ENCODE assay signal across 8 cellular contexts in the genomic region with DNA sequence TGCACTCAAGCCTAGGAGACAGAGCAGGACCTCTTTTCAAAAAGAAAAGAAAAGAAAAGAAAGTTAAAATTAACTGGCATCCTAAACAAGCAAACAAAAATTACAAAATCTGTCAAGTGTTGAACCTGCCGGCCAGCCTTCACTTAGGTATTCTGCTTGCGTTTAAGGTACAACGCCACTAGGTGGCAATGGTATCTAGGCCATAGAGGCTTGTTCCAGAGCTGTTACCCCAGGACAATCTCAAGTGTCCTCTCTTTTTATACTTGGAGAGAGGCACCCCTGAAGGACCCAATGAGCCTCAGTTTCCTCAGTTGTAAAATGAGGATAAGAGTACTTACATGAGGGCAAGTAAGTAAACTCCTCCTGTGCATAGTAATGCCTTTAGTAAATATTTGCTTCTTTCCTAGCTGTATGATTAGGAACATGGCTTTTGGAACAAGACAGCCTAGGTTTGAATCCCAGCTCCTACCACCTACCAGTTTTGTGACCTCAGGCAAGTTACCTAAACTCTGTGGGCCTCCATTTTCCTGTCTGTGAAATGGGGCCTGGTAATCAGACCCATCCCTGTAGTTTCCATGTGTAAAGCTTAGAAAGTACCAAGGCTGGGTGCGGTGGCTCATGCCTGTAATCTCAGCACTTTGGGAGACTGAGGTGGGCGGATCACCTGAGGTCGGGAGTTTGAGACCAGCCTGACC. TPM values are rescaled to one million over a fixed set of nuclear protein-coding genes. Genes with fewer than 3 reads are reported as not detected.
A peak's percentile ranks its signal among the peaks of the same experiment; 100 is the strongest.
DNase-seq lines count a peak whose midpoint lies in the region; ATAC-seq and TF ChIP-seq lines count a peak whose summit lies in the region.

No MANE protein-coding gene starts in this region.

- WGBS in spleen, 5 donors: 41 to 55% (median 47%) methylated on average over 6 of the region's 6 CpGs

- peaks cover under 1% of the 10 kb centered on the region for H3K4me1 ChIP-seq in cardiac muscle cell (ENCODE audit: low read depth)
- peaks cover 0 to 2% (median under 1%) of the 10 kb centered on the region in 6 donors for H3K4me1 ChIP-seq in spleen

- H3K27me3 ChIP-seq in HL-60 (ENCODE audit: insufficient read depth, poor library complexity, severe bottlenecking) (peaks cover 5% of the 10 kb centered on the region), cardiac muscle cell (no peaks in the 10 kb centered on the region), spleen (replicated peaks in 1 of 7) (peaks cover 0 to 25% (median 9%) of the 10 kb centered on the region in 7 donors)

- DNase-seq in COLO668 (lab: John Stamatoyannopoulos, UW; ENCODE audit: unreplicated experiment) (peak; percentile 5), HL-60 (ENCODE audit: low read depth in 1 of 2, low spot score in 1 of 2) (peak; percentile 50 to 62), RPMI7951 (ENCODE audit: low read depth) (peak; percentile 25), cardiac muscle cell (ENCODE audit: low read depth in 1 of 2, low spot score in 1 of 2) (peak; percentile 67 to 69), spleen (peak; percentile 33)
- DNase-seq in activated effector memory CD4-positive, alpha-beta T cell treated with anti-CD3 and anti-CD28 coated beads, Interleukin-2, amount 50 U/mL, for 16 hours: peak; percentile 70

- H3K4me3 ChIP-seq in HL-60 (replicated peaks; ENCODE audit: insufficient read depth, low read length) (no peak overlapping the region), cardiac muscle cell (no peak overlapping the region), spleen (no peak overlapping the region)

- TF ChIP-seq CTCF in HL-60 (IDR thresholded peaks at IDR 0.05; ENCODE audit: insufficient read depth, low read length): peak; percentile 75
- TF ChIP-seq CTCF in cardiac muscle cell (IDR thresholded peaks at IDR 0.05; ENCODE audit: low read depth, low read length): peak; percentile 68
- TF ChIP-seq CTCF in spleen (IDR thresholded peaks at IDR 0.05 in 8 of 11, conservative IDR thresholded peaks at IDR 0.05 in 3 of 11): peak; percentile 47 to 80 (median 64)

- no peak for TF ChIP-seq POLR2A in spleen (IDR thresholded peaks at IDR 0.05)

- no peaks in the 10 kb centered on the region for H3K9me3 ChIP-seq in cardiac muscle cell (ENCODE audit: low read depth)
- no peaks in the 10 kb centered on the region for H3K9me3 ChIP-seq in spleen

- H3K36me3 ChIP-seq in cardiac muscle cell (no peaks in the 10 kb centered on the region), spleen (no peaks in the 10 kb centered on the region)

- H3K27ac ChIP-seq in HL-60 (replicated peaks) (no peak overlapping the region), cardiac muscle cell (no peak overlapping the region), spleen (no peak overlapping the region)

- intact Hi-C loops in spleen (cut with DNase I; ENCODE audit: low total_unique reads): loop anchor here (10.0 kb wide), 1 partner anchor 125 kb away; no protein-coding TSS in a partner anchor

- ATAC-seq in HG03039 (IDR thresholded peaks at IDR 0.05; ENCODE audit: unreplicated experiment) (no peak), GM19328 (IDR thresholded peaks at IDR 0.05; ENCODE audit: unreplicated experiment) (no peak)

RNA-seq across cellular contexts. Expression of gene PACSIN1, which starts 5.8 kb away (rescaled TPM):
- total RNA-seq in RPMI7951 (2014; rRNA removed; shearing (Covaris generic)): not detected in 2 replicates
- total RNA-seq in cardiac muscle cell (12.5 and 20.3 TPM in 2 replicates), spleen (1 to 10 TPM in 6 of 7 donors, under 1 TPM in 1; 0.66 to 1.9 (median 1.3) TPM)
- polyA plus RNA-seq in cardiac muscle cell (12.1 and 12.6 TPM in 2 replicates), spleen (1 to 10 TPM in 1 of 3 donors, under 1 TPM in 2; 0.67 to 2.8 (median 0.86) TPM)

RNA-seq across cellular contexts. Expression of gene RPS10, which starts 34.2 kb away (rescaled TPM):
- total RNA-seq in RPMI7951 (2014; rRNA removed; shearing (Covaris generic)): 3,560 and 4,532 TPM in 2 replicates
- total RNA-seq in cardiac muscle cell (1,764 and 2,367 TPM in 2 replicates), spleen (1,000 to 10,000 TPM; 1,033 to 2,189 (median 1,131) TPM)
- polyA plus RNA-seq in cardiac muscle cell (558 and 632 TPM in 2 replicates), spleen (1,000 to 10,000 TPM; 3,993 to 4,934 (median 4,074) TPM)

Comparison
In these comparisons a context has a peak if more than half of its experiments do, and no peak if none do; other contexts are left out.
1. DNase-seq: peak in every context shown above with its lines; median percentile 70 in activated effector memory CD4-positive, alpha-beta T cell treated with anti-CD3 and anti-CD28 coated beads, Interleukin-2, amount 50 U/mL, for 16 hours; 68 in cardiac muscle cell; 56 in HL-60; 33 in spleen; 25 in RPMI7951; 5 in COLO668.